ENCODE assay signal across 5 cellular contexts in genomic region chr1:121066925-121067324, GRCh38.
DNase-seq lines count a peak whose midpoint lies in the region; ATAC-seq and TF ChIP-seq lines count a peak whose summit lies in the region.
"Not testable (repeated sequence)": the region's sequence is repeated elsewhere in the genome, so short reads cannot be mapped to it uniquely, and the experiment has no call there.

No MANE protein-coding gene starts in this region.

- H3K9me3 ChIP-seq in body of pancreas; left lung; lower lobe of right lung; lung (ENCODE audit: control insufficient read depth in 2 of 2, insufficient read depth in 1 of 2, low read length in 1 of 2); upper lobe of right lung: not testable (repeated sequence)

- intact Hi-C loops in body of pancreas (cut with DNase I); left lung (cut with DNase I); lower lobe of right lung (cut with DNase I); upper lobe of right lung (cut with DNase I): not testable (repeated sequence)

- TF ChIP-seq CTCF in body of pancreas (IDR thresholded peaks at IDR 0.05); left lung (IDR thresholded peaks at IDR 0.05); lower lobe of right lung (IDR thresholded peaks at IDR 0.05); lung (IDR thresholded peaks at IDR 0.05; ENCODE audit: control extremely low read depth, extremely low read depth); upper lobe of right lung (IDR thresholded peaks at IDR 0.05): not testable (repeated sequence)

- not testable (repeated sequence) for H3K4me1 ChIP-seq in body of pancreas; left lung; lower lobe of right lung; lung (ENCODE audit: control insufficient read depth in 2 of 2, insufficient read depth in 2 of 2, low read length in 2 of 2); upper lobe of right lung

- 20% methylated on average over 1 of the region's 1 CpG; no CpG with 5 or more reads in 1 of the 2 donors for WGBS in body of pancreas, 2 donors
- 25% methylated on average over 1 of the region's 1 CpG; no CpG with 5 or more reads in 1 of the 2 donors for WGBS in lung, 2 donors

- ATAC-seq in body of pancreas (peak; percentile 18), left lung (peak; percentile 87), lower lobe of right lung (peak; percentile 37 to 82), lung (ENCODE audit: insufficient read depth, low FRiP score) (peak; percentile 34), upper lobe of right lung (peak; percentile 71)

- TF ChIP-seq POLR2A in body of pancreas (IDR thresholded peaks at IDR 0.05) = not testable (repeated sequence)

- H3K27me3 ChIP-seq in body of pancreas; left lung; lower lobe of right lung (ENCODE audit: low read depth); lung (ENCODE audit: control insufficient read depth, insufficient read depth); upper lobe of right lung: not testable (repeated sequence)

- not testable (repeated sequence) for DNase-seq in body of pancreas; left lung; lower lobe of right lung; lung (ENCODE audit: low spot score); upper lobe of right lung

- H3K4me3 ChIP-seq in body of pancreas, left lung, lower lobe of right lung, lung, upper lobe of right lung: not testable (repeated sequence)

- not testable (repeated sequence) for H3K27ac ChIP-seq in body of pancreas; left lung; lower lobe of right lung; lung (ENCODE audit: low read depth in 1 of 2, low read length in 1 of 2); upper lobe of right lung

- H3K36me3 ChIP-seq in body of pancreas (replicated peaks in 1 of 2; ENCODE audit: insufficient read depth in 1 of 2, low read depth in 2 of 2); left lung; lower lobe of right lung; lung (ENCODE audit: control insufficient read depth in 2 of 2, insufficient read depth in 2 of 2, low read length in 2 of 2); upper lobe of right lung: not testable (repeated sequence)

Comparison
In these comparisons a context has a peak if more than half of its experiments do, and no peak if none do; other contexts are left out.
1. ATAC-seq: peak in every context shown above with its lines; median percentile 87 in left lung; 71 in upper lobe of right lung; 60 in lower lobe of right lung; 34 in lung; 18 in body of pancreas.